ENCODE assay signal across 8 cellular contexts in the genomic region with DNA sequence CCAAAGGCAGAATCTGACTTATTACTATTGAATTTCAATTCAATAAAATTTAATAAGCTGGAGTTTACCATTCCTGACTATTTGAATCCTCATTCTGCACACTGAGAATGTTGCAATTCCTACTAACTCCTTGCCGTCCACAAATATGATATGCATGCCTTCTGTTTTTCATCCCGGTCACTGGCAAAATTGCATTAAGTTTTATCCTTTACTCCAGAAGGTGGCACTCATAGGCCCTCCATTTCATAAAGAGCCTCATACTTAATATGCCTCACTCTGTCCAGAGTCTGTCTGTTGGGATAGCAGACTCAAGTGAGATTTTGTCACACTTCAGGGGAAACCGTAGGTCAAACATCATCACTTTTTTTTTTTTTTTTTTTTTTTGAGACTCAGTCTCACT. TPM values are rescaled to one million over a fixed set of nuclear protein-coding genes. Genes with fewer than 3 reads are reported as not detected.
A peak's percentile ranks its signal among the peaks of the same experiment; 100 is the strongest.
DNase-seq lines count a peak whose midpoint lies in the region; ATAC-seq and TF ChIP-seq lines count a peak whose summit lies in the region.

No MANE protein-coding gene starts in this region.

- DNase-seq in AG04450 (ENCODE audit: low read depth, low spot score) (peak; percentile 32), SK-MEL-5 (ENCODE audit: low read depth, low spot score) (peak; percentile 74), left ventricle myocardium superior (no peak), T1000 (lab: John Stamatoyannopoulos, UW) (no peak), C1 segment of cervical spinal cord (lab: John Stamatoyannopoulos, UW) (no peak)

- no peaks in the 10 kb centered on the region for H3K27me3 ChIP-seq in AG04450 (ENCODE audit: control insufficient read depth, insufficient read depth, low read length)

- peak; percentile 52 for TF ChIP-seq CTCF in AG04450 (IDR thresholded peaks at IDR 0.05; ENCODE audit: low read depth, low read length)
- TF ChIP-seq CTCF in GM12873 (IDR thresholded peaks at IDR 0.05; ENCODE audit: insufficient read depth, low read depth, low read length, missing control alignments) = peak; percentile 11

- POLR2A ChIA-PET in AG04450 (lab: Yijun Ruan, JAX) = interaction anchor here (0.7 kb wide), 4 partner anchors 28 to 198 kb away, joined by 3 to 11 read pairs (median 4); no protein-coding TSS in a partner anchor

- CTCF ChIA-PET in AG04450 (lab: Charles Lee) = interaction anchor here (0.5 to 6.5 kb wide), 12 partner anchors 10 to 377 kb away, joined by 3 to 87 read pairs (median 4); a partner anchor contains a TSS

- in situ Hi-C loops in SK-MEL-5 (cut with HindIII; ENCODE audit: low pct_unique_long_range_greater_than_20kb, low sequenced_read_pairs) = no loop called here

- ATAC-seq in left ventricle myocardium superior = peak; percentile 51
- no peak for ATAC-seq in GM18498 (IDR thresholded peaks at IDR 0.05; ENCODE audit: unreplicated experiment)
- no peak for ATAC-seq in GM18873 (IDR thresholded peaks at IDR 0.05; ENCODE audit: low FRiP score, unreplicated experiment)

- H3K4me3 ChIP-seq in AG04450 (ENCODE audit: low read depth, low read length) = no peak overlapping the region

- intact Hi-C loops in left ventricle myocardium superior (cut with micrococcal nuclease) = loop anchor here (5.0 to 10.0 kb wide), 2 partner anchors 101 to 266 kb away; a partner anchor contains a TSS

- no peak overlapping the region for H3K27ac ChIP-seq in AG04450 (ENCODE audit: low read depth, low read length)

- no peaks in the 10 kb centered on the region for H3K9me3 ChIP-seq in AG04450 (ENCODE audit: control insufficient read depth, insufficient read depth, low read length)

RNA-seq across cellular contexts. Expression of a gene that starts 27.4 kb away (rescaled TPM):
- 1.7 and 2.0 TPM in 2 replicates for polyA plus RNA-seq in AG04450 (2011; rRNA removed)
- 2.1 and 2.2 TPM in 2 replicates for polyA minus RNA-seq in AG04450 (2011; rRNA and poly(A)+ RNA removed)
- 6.4 and 7.3 TPM in 2 replicates for total RNA-seq in SK-MEL-5 (2014; rRNA removed; shearing (Covaris generic))
- polyA plus RNA-seq in SK-MEL-5 (2015; cell fraction: cytosol; rRNA removed) = 3.9 and 15.2 TPM in 2 replicates
- 3.6 and 8.5 TPM in 2 replicates for polyA plus RNA-seq in SK-MEL-5 (2015; cell fraction: nucleus; rRNA removed)
- 8.3 TPM for total RNA-seq in left ventricle myocardium superior

RNA-seq across cellular contexts. Expression of a gene that starts 38.9 kb away (rescaled TPM):
- polyA plus RNA-seq in AG04450 (2011; rRNA removed) = not detected in 2 replicates
- polyA minus RNA-seq in AG04450 (2011; rRNA and poly(A)+ RNA removed) = not detected in 2 replicates
- total RNA-seq in SK-MEL-5 (2014; rRNA removed; shearing (Covaris generic)) = 0.69 and 0.90 TPM in 2 replicates
- 0.34 and 1.2 TPM in 2 replicates for polyA plus RNA-seq in SK-MEL-5 (2015; cell fraction: cytosol; rRNA removed)
- polyA plus RNA-seq in SK-MEL-5 (2015; cell fraction: nucleus; rRNA removed) = not detected in 2 replicates
- total RNA-seq in left ventricle myocardium superior = not detected

RNA-seq across cellular contexts. Expression of a gene that starts 45.2 kb away (rescaled TPM):
- 0.33 TPM in 1 of 2 replicates, not detected in the other for polyA plus RNA-seq in AG04450 (2011; rRNA removed)
- not detected in 2 replicates for polyA minus RNA-seq in AG04450 (2011; rRNA and poly(A)+ RNA removed)
- 0.98 and 1.8 TPM in 2 replicates for total RNA-seq in SK-MEL-5 (2014; rRNA removed; shearing (Covaris generic))
- 1.9 and 3.6 TPM in 2 replicates for polyA plus RNA-seq in SK-MEL-5 (2015; cell fraction: cytosol; rRNA removed)
- 2.2 and 2.7 TPM in 2 replicates for polyA plus RNA-seq in SK-MEL-5 (2015; cell fraction: nucleus; rRNA removed)
- 15.4 TPM for total RNA-seq in left ventricle myocardium superior

RNA-seq across cellular contexts. Expression of a gene that starts 52.2 kb away (rescaled TPM):
- polyA plus RNA-seq in AG04450 (2011; rRNA removed) = 32.6 and 37.6 TPM in 2 replicates
- polyA minus RNA-seq in AG04450 (2011; rRNA and poly(A)+ RNA removed) = 110 and 126 TPM in 2 replicates
- total RNA-seq in SK-MEL-5 (2014; rRNA removed; shearing (Covaris generic)) = 48.9 and 50.4 TPM in 2 replicates
- polyA plus RNA-seq in SK-MEL-5 (2015; cell fraction: cytosol; rRNA removed) = 20.8 and 25.7 TPM in 2 replicates
- polyA plus RNA-seq in SK-MEL-5 (2015; cell fraction: nucleus; rRNA removed) = 305 and 402 TPM in 2 replicates
- total RNA-seq in left ventricle myocardium superior = 30.3 TPM

Comparison
In these comparisons a context has a peak if more than half of its experiments do, and no peak if none do; other contexts are left out.
1. DNase-seq: peak in AG04450 (single experiment) and SK-MEL-5 (single experiment); none in left ventricle myocardium superior (single experiment), T1000 (single experiment) and C1 segment of cervical spinal cord (0 of 14).